11 cellular contexts compared by ENCODE assay signal in the genomic region with DNA sequence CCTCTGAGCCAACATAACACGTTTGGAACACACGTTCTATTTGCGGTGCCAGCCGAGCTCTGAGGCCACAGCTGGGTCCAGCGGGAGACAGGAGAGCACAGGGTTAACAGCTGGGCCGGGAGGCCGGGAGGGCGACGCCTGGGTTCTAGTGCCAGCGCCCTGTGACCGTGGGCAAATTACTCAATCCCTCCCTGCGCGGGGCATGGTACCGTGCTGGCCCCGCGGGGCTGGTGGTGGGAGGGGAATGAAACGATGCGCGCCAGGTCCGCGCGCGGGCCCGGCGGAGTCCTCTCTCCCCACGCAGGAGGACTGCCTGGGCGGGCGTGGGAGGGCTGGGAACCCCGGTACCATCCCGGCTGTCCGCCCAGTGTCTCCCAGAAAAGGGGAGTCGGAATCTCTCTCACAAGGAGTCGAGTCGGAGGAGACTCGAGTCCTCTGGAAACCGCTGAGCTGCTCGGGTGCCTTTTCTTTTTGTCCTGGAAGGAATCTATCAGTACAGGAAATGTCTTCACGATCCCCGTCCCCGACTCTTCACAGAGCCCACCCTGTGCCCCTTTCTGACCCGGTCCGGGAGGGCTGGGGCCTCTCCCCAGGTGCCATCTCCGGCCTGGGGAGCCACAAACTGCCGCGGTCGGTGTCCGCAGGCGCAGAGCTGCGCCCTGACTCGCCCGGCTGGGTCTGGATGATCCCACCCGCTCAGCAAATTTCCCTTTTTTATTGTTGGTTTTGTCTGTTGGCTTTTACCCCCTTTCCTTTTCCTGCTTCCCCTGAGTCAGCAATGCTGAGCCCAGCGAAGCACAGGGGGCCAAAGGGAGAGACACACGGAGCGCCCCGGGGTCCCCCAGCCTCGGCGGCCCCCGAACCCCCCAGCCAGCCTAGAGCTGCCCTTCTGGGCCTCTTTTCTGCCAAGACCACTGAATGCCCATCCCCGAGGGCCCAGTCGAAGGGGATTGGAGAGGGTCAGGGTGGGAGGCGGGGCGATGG. TPM values are rescaled to one million over a fixed set of nuclear protein-coding genes. Genes with fewer than 3 reads are reported as not detected.
DNase-seq lines count a peak whose midpoint lies in the region; ATAC-seq and TF ChIP-seq lines count a peak whose summit lies in the region.
"Had no signal": no experiment of that assay in that cellular context is flagged by ENCODE, and none has a peak within 500 bp of the region (broad histone marks: within the 10 kb centered on the region; RNA-seq: fewer than 3 reads in every experiment).

No MANE protein-coding gene starts in this region.

- H3K4me1 ChIP-seq in right atrium auricular region: peaks cover 0 to 28% of the 10 kb centered on the region in 2 donors

- DNase-seq in AG08396 (ENCODE audit: low spot score): peak; percentile 29
- DNase-seq in astrocyte of the cerebellum (ENCODE audit: low read depth): no peak
- DNase-seq in right atrium auricular region (ENCODE audit: low spot score): no peak
- peak; percentile 69 for DNase-seq in posterior vena cava (ENCODE audit: low spot score)
- DNase-seq in NCI-H446 (lab: John Stamatoyannopoulos, UW): no peak
- no peak for DNase-seq in LoVo (ENCODE audit: low spot score)
- no peak for DNase-seq in COR-L47 (lab: John Stamatoyannopoulos, UW)
- DNase-seq: NCI-H187; stimulated activated CD4-positive, alpha-beta T cell treated with anti-CD3 and anti-CD28 coated beads, Interleukin-4, amount 100 ng/mL, for 1 hour had no signal

- in situ Hi-C loops in astrocyte of the cerebellum (cut with HindIII; ENCODE audit: low sequenced_read_pairs): loop anchor here (10.0 kb wide), 1 partner anchor 63 kb away; no protein-coding TSS in a partner anchor

- no peaks in the 10 kb centered on the region for H3K9me3 ChIP-seq in right atrium auricular region

- intact Hi-C loops in posterior vena cava (cut with DNase I): no loop called here

- H3K4me3 ChIP-seq in astrocyte of the cerebellum (ENCODE audit: low read depth, low read length) (peak overlapping the region; percentile 30), right atrium auricular region (peak overlapping the region; percentile 23 to 39)

- TF ChIP-seq CTCF in astrocyte of the cerebellum (IDR thresholded peaks at IDR 0.05; ENCODE audit: low read depth, low read length, missing control alignments) (no peak), right atrium auricular region (IDR thresholded peaks at IDR 0.05) (no peak)

- H3K27ac ChIP-seq in right atrium auricular region: no peak overlapping the region

- no peak for ATAC-seq in GM19452 (IDR thresholded peaks at IDR 0.05; ENCODE audit: unreplicated experiment)
- ATAC-seq: esophagus mucosa had no signal

- H3K27me3 ChIP-seq in right atrium auricular region: no peaks in the 10 kb centered on the region

- H3K36me3 ChIP-seq in right atrium auricular region: no peaks in the 10 kb centered on the region

RNA-seq across cellular contexts. Expression of a gene that starts 30.7 kb away (rescaled TPM):
- 1 to 10 TPM in 1 of 2 donors, under 1 TPM in 1; 0.22 to 2.2 TPM for total RNA-seq in right atrium auricular region
- 1 to 10 TPM; 1.5 to 5.2 TPM for total RNA-seq in posterior vena cava

Comparison
In these comparisons a context has a peak if more than half of its experiments do, and no peak if none do; other contexts are left out.
1. DNase-seq: peak in AG08396 (single experiment) and posterior vena cava (single experiment); none in astrocyte of the cerebellum (single experiment), right atrium auricular region (single experiment), NCI-H446 (0 of 2), LoVo (single experiment) and COR-L47 (single experiment).